16 cellular contexts compared by ENCODE assay signal in the genomic region with DNA sequence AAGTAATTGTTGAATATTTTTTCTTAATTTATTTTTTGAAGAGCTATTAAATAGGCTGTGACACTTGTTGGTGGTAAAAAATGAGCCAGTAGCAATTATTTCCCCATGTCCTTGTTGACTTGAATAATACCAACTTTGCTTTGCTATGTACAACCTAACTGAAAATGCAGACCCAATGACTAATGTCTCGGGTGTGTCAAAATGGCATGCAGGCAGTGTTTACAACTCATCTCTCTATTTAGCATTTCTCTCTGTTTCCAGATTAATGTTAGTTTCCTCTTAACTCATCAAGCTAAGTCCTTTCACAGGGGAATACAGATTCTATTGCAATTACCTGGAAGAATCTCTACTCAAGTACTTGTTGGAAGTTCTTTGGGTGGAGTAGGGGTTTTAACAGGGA.
DNase-seq lines count a peak whose midpoint lies in the region; ATAC-seq and TF ChIP-seq lines count a peak whose summit lies in the region.
"Had no signal": no experiment of that assay in that cellular context is flagged by ENCODE, and none has a peak within 500 bp of the region (broad histone marks: within the 10 kb centered on the region; RNA-seq: fewer than 3 reads in every experiment).

No MANE protein-coding gene starts in this region.

- peak overlapping the region; percentile 53; the same call in 1 of the 2 replicates for H2AFZ ChIP-seq in PC-3 (ENCODE audit: low read length)
- peak overlapping the region; percentile 35 for H2AFZ ChIP-seq in osteoblast (ENCODE audit: low read length)
- H2AFZ ChIP-seq: neural progenitor cell had no signal

- peaks cover 0 to 8% (median 5%) of the 10 kb centered on the region in 6 donors for H3K9me3 Mint-ChIP-seq in immature natural killer cell

- H3K4me2 ChIP-seq in PC-3 (ENCODE audit: low read length) (peak overlapping the region; percentile 41; the same call in 1 of the 2 replicates), osteoblast (ENCODE audit: insufficient read depth, low read length) (peak overlapping the region; percentile 13)
- H3K4me2 ChIP-seq: neural progenitor cell had no signal

- H3K27me3 Mint-ChIP-seq in immature natural killer cell (ENCODE audit: low read depth in 3 of 3), result peaks cover 0 to 5% (median 2%) of the 10 kb centered on the region in 3 donors
- H3K27me3 Mint-ChIP-seq: activated CD4-positive, alpha-beta memory T cell treated with anti-CD3 and anti-CD28 coated beads, Interleukin-2, amount 10 ng/mL, durations not matched to agents 7 days and 5 days had no signal

- no peak overlapping the region for H3K9ac ChIP-seq in PC-3 (ENCODE audit: low read length)
- H3K9ac ChIP-seq: neural progenitor cell had no signal

- no peaks in the 10 kb centered on the region for H3K4me1 Mint-ChIP-seq in immature natural killer cell
- H3K4me1 Mint-ChIP-seq: activated CD4-positive, alpha-beta memory T cell treated with anti-CD3 and anti-CD28 coated beads, Interleukin-2, amount 10 ng/mL, durations not matched to agents 7 days and 5 days; CD4-positive, alpha-beta memory T cell had no signal

- H3K36me3 Mint-ChIP-seq in immature natural killer cell, result no peaks in the 10 kb centered on the region
- H3K36me3 Mint-ChIP-seq: CD4-positive, alpha-beta memory T cell; neural progenitor cell had no signal

- POLR2A ChIA-PET in PC-3 (lab: Charles Lee; ENCODE audit: unreplicated experiment), result no interaction called here

- no peaks in the 10 kb centered on the region for H3K9me3 ChIP-seq in PC-3 (ENCODE audit: low read length)
- H3K9me3 ChIP-seq in osteoblast (ENCODE audit: low read depth, low read length), result no peaks in the 10 kb centered on the region

- no peak overlapping the region for H3K27ac Mint-ChIP-seq in immature natural killer cell
- H3K27ac Mint-ChIP-seq: activated CD4-positive, alpha-beta memory T cell treated with anti-CD3 and anti-CD28 coated beads, Interleukin-2, amount 10 ng/mL, durations not matched to agents 7 days and 5 days; CD4-positive, alpha-beta memory T cell; neural progenitor cell had no signal

- no TSS peak for BruUV-seq in PC-3 (replicated peaks; lab: Mats Ljungman, UMichigan)

- no peaks in the 10 kb centered on the region for H3K9me2 ChIP-seq in PC-3 (replicated peaks; ENCODE audit: low read length)

- H4K20me1 ChIP-seq in PC-3 (ENCODE audit: low read length) (no peaks in the 10 kb centered on the region), osteoblast (ENCODE audit: insufficient read depth, low read length) (no peaks in the 10 kb centered on the region)

- intact Hi-C loops in PC-3 (cut with micrococcal nuclease), result no loop called here

- TF ChIP-seq CTCF in PC-3 (conservative IDR thresholded peaks at IDR 0.05; ENCODE audit: low read depth, low read length) (no peak), osteoblast (IDR thresholded peaks at IDR 0.05; ENCODE audit: extremely low read depth, low read depth, low read length) (no peak)

- H3K4me1 ChIP-seq in PC-3 (ENCODE audit: insufficient read depth, low read length) (peaks cover 28% of the 10 kb centered on the region), osteoblast (ENCODE audit: insufficient read depth, low read length) (peaks cover 27% of the 10 kb centered on the region)
- H3K4me1 ChIP-seq: neural progenitor cell had no signal

- H3K79me2 ChIP-seq in PC-3 (ENCODE audit: low read length), result no peaks in the 10 kb centered on the region
- no peaks in the 10 kb centered on the region for H3K79me2 ChIP-seq in osteoblast (ENCODE audit: insufficient read depth, low read length)

- H3K4me3 ChIP-seq in PC-3 (ENCODE audit: low read length) (no peak overlapping the region), osteoblast (ENCODE audit: insufficient read depth, low read length) (no peak overlapping the region)
- H3K4me3 ChIP-seq: lung, neural progenitor cell, skin epidermis, stomach had no signal

- ATAC-seq in PC-3, result peak; percentile 79
- ATAC-seq in GM21528 (IDR thresholded peaks at IDR 0.05; ENCODE audit: low FRiP score, unreplicated experiment), result no peak
- ATAC-seq in GM18520 (IDR thresholded peaks at IDR 0.05; ENCODE audit: unreplicated experiment), result no peak

- CTCF ChIA-PET in PC-3 (lab: Charles Lee), result no interaction called here

- DNase-seq in ELR (ENCODE audit: low read depth), result peak; percentile 81
- DNase-seq in PC-3, result peak; percentile 54
- DNase-seq in epithelial cell of prostate (ENCODE audit: low read depth, low spot score), result peak; percentile 60
- DNase-seq in osteoblast (ENCODE audit: insufficient read length, low spot score, missing footprints), result peak; percentile 61
- DNase-seq in GM19238 (ENCODE audit: insufficient read length, low spot score), result no peak
- DNase-seq in immature natural killer cell, result no peak
- DNase-seq: activated CD4-positive, alpha-beta memory T cell treated with anti-CD3 and anti-CD28 coated beads, Interleukin-2, amount 10 ng/mL, durations not matched to agents 7 days and 5 days; CD4-positive, alpha-beta memory T cell; NCI-H1436; NCI-H526 treated with DMSO at 0.1 percent for 48 hours; stomach had no signal

- peak overlapping the region; percentile 40; the same call in 1 of the 2 replicates for H3K27ac ChIP-seq in PC-3 (ENCODE audit: low read length)
- peak overlapping the region; percentile 83 for H3K27ac ChIP-seq in epithelial cell of prostate
- no peak overlapping the region for H3K27ac ChIP-seq in osteoblast (ENCODE audit: low read depth, low read length)
- H3K27ac ChIP-seq: neural progenitor cell, skin epidermis, stomach had no signal

- H3K27me3 ChIP-seq in PC-3 (ENCODE audit: low read length), result no peaks in the 10 kb centered on the region
- H3K27me3 ChIP-seq in osteoblast (ENCODE audit: insufficient read depth, low read length), result no peaks in the 10 kb centered on the region
- H3K27me3 ChIP-seq: neural progenitor cell, stomach had no signal

- no peaks in the 10 kb centered on the region for H3F3A ChIP-seq in PC-3 (ENCODE audit: low read length, unreplicated experiment)

- no peak overlapping the region for H3K4me3 Mint-ChIP-seq in immature natural killer cell
- H3K4me3 Mint-ChIP-seq: activated CD4-positive, alpha-beta memory T cell treated with anti-CD3 and anti-CD28 coated beads, Interleukin-2, amount 10 ng/mL, durations not matched to agents 7 days and 5 days; CD4-positive, alpha-beta memory T cell; neural progenitor cell had no signal

- H3K36me3 ChIP-seq in PC-3 (ENCODE audit: low read depth, low read length) (no peaks in the 10 kb centered on the region), osteoblast (ENCODE audit: insufficient read depth, low read length) (no peaks in the 10 kb centered on the region)
- H3K36me3 ChIP-seq: neural progenitor cell, stomach had no signal

Comparison
In these comparisons a context has a peak if more than half of its experiments do, and no peak if none do; other contexts are left out.
1. DNase-seq: peak in ELR (single experiment), PC-3 (single experiment), epithelial cell of prostate (single experiment) and osteoblast (single experiment); none in GM19238 (single experiment) and immature natural killer cell (0 of 3).